Comparison of ENCODE assay signal across 16 cellular contexts in genomic region chr2:18930977-18931376, GRCh38.
DNase-seq lines count a peak whose midpoint lies in the region; ATAC-seq, FAIRE-seq and TF ChIP-seq lines count a peak whose summit lies in the region.
"Had no signal": no experiment of that assay in that cellular context is flagged by ENCODE, and none has a peak within 500 bp of the region (broad histone marks: within the 10 kb centered on the region; RNA-seq: fewer than 3 reads in every experiment).

No MANE protein-coding gene starts in this region.

- H3K27me3 ChIP-seq in astrocyte (ENCODE audit: insufficient read depth, low read length) (no peaks in the 10 kb centered on the region), mesendoderm (ENCODE audit: insufficient read depth, low read length, poor library complexity) (no peaks in the 10 kb centered on the region), HAP-1 (ENCODE audit: low read depth) (no peaks in the 10 kb centered on the region)
- H3K27me3 ChIP-seq: BE2C had no signal

- H3K9ac ChIP-seq in astrocyte (ENCODE audit: low read length) (no peak overlapping the region), mesendoderm (ENCODE audit: low read length) (no peak overlapping the region)

- H2BK5ac ChIP-seq in mesendoderm (ENCODE audit: low read length) = no peak overlapping the region

- no peaks in the 10 kb centered on the region for H3K27me3 Mint-ChIP-seq in astrocyte (ENCODE audit: low read depth, unreplicated experiment)
- H3K27me3 Mint-ChIP-seq in nephron (ENCODE audit: low read depth) = no peaks in the 10 kb centered on the region
- H3K27me3 Mint-ChIP-seq: CD4-positive, alpha-beta memory T cell had no signal

- no peak overlapping the region for H4K5ac ChIP-seq in mesendoderm (ENCODE audit: low read length)

- H3K9me3 ChIP-seq in astrocyte (ENCODE audit: insufficient read depth, low read depth, low read length) (no peaks in the 10 kb centered on the region), HAP-1 (no peaks in the 10 kb centered on the region)
- H3K9me3 ChIP-seq: BE2C had no signal

- no peak overlapping the region for H3K56ac ChIP-seq in mesendoderm (ENCODE audit: low read length)

- peaks cover 6% of the 10 kb centered on the region for H3K9me3 Mint-ChIP-seq in astrocyte (ENCODE audit: unreplicated experiment)
- peaks cover 5% of the 10 kb centered on the region for H3K9me3 Mint-ChIP-seq in nephron

- FAIRE-seq in astrocyte (lab: Jason Lieb, UNC) = no peak
- FAIRE-seq: A549, G401.6, GM12892, GM19239 had no signal

- H4K20me1 ChIP-seq in astrocyte (ENCODE audit: insufficient read depth, low read length) = no peaks in the 10 kb centered on the region

- peaks cover 7% of the 10 kb centered on the region for H3K4me1 ChIP-seq in astrocyte (ENCODE audit: insufficient read depth, low read length)
- H3K4me1 ChIP-seq in mesendoderm (ENCODE audit: control insufficient read depth, low read depth, low read length) = no peaks in the 10 kb centered on the region
- no peaks in the 10 kb centered on the region for H3K4me1 ChIP-seq in HAP-1
- H3K4me1 ChIP-seq: BE2C had no signal

- no peak for TF ChIP-seq CTCF in astrocyte (IDR thresholded peaks at IDR 0.05; ENCODE audit: insufficient read depth, low read depth, low read length)
- TF ChIP-seq CTCF in fibroblast of the aortic adventitia (IDR thresholded peaks at IDR 0.05; ENCODE audit: insufficient read depth, low read length) = no peak
- TF ChIP-seq CTCF in nephron (IDR thresholded peaks at IDR 0.05; ENCODE audit: unreplicated experiment in 3 of 3) = no peak

- H2BK15ac ChIP-seq in mesendoderm (replicated peaks; ENCODE audit: low read depth) = no peak overlapping the region

- no peak overlapping the region for H2BK120ac ChIP-seq in mesendoderm (ENCODE audit: low read depth, low read length)

- H3K36me3 Mint-ChIP-seq in astrocyte (ENCODE audit: low read depth, unreplicated experiment) = no peaks in the 10 kb centered on the region
- H3K36me3 Mint-ChIP-seq in nephron (ENCODE audit: low read depth) = no peaks in the 10 kb centered on the region

- DNase-seq in astrocyte (ENCODE audit: low read depth) (peak; percentile 69), fibroblast of the aortic adventitia (ENCODE audit: low read depth) (peak; percentile 33), mesendoderm (no peak), HAP-1 (ENCODE audit: low spot score in 2 of 2) (no peak)
- DNase-seq: BE2C; CD4-positive, alpha-beta memory T cell; DMS79 treated with DMSO at 0.1 percent for 48 hours; EL had no signal

- H3K4me3 ChIP-seq in astrocyte (ENCODE audit: insufficient read depth, low read depth, low read length) = no peak overlapping the region
- H3K4me3 ChIP-seq in fibroblast of the aortic adventitia (ENCODE audit: low read depth, low read length) = no peak overlapping the region
- no peak overlapping the region for H3K4me3 ChIP-seq in mesendoderm (ENCODE audit: low read length)
- no peak overlapping the region for H3K4me3 ChIP-seq in HAP-1
- H3K4me3 ChIP-seq: A549 had no signal

- H2AK5ac ChIP-seq in mesendoderm (ENCODE audit: low read length) = no peak overlapping the region

- WGBS in mesendoderm (ENCODE audit: extremely low coverage, insufficient coverage, low lambda C conversion rate) = no CpG with 5 or more reads among the region's 6 CpGs

- no peak overlapping the region for H3K23ac ChIP-seq in mesendoderm (ENCODE audit: low read length)

- H3K79me2 ChIP-seq in astrocyte (ENCODE audit: insufficient read depth, low read length) (no peaks in the 10 kb centered on the region), mesendoderm (ENCODE audit: control insufficient read depth, insufficient read depth, low read length) (no peaks in the 10 kb centered on the region)

- H3K27ac ChIP-seq in astrocyte (ENCODE audit: low read depth, low read length) = no peak overlapping the region
- no peak overlapping the region for H3K27ac ChIP-seq in mesendoderm (ENCODE audit: low read depth, low read length)
- H3K27ac ChIP-seq: A549, C4-2B had no signal

- no peak overlapping the region for H2AFZ ChIP-seq in astrocyte (ENCODE audit: low read depth, low read length)

- no peak overlapping the region for H3K27ac Mint-ChIP-seq in astrocyte (ENCODE audit: unreplicated experiment)
- peak overlapping the region; percentile 61 to 91 (median 69) for H3K27ac Mint-ChIP-seq in nephron
- H3K27ac Mint-ChIP-seq: CD4-positive, alpha-beta memory T cell had no signal

- no peak overlapping the region for H3K18ac ChIP-seq in mesendoderm (ENCODE audit: low read length)

- H3K4me3 Mint-ChIP-seq in astrocyte (ENCODE audit: unreplicated experiment) (no peak overlapping the region), nephron (no peak overlapping the region)
- H3K4me3 Mint-ChIP-seq: CD4-positive, alpha-beta memory T cell had no signal

- H3K4me1 Mint-ChIP-seq in astrocyte (ENCODE audit: low read depth, unreplicated experiment) (peaks cover 17% of the 10 kb centered on the region), nephron (peaks cover 38% of the 10 kb centered on the region)
- H3K4me1 Mint-ChIP-seq: CD4-positive, alpha-beta memory T cell had no signal

- H3K36me3 ChIP-seq in astrocyte (ENCODE audit: insufficient read depth, low read length) (no peaks in the 10 kb centered on the region), mesendoderm (ENCODE audit: control insufficient read depth, insufficient read depth, low read length) (no peaks in the 10 kb centered on the region), HAP-1 (replicated peaks) (no peaks in the 10 kb centered on the region)
- H3K36me3 ChIP-seq: BE2C had no signal

- no peak overlapping the region for H3K4ac ChIP-seq in mesendoderm (ENCODE audit: low read depth, low read length)

- no peaks in the 10 kb centered on the region for H3K79me1 ChIP-seq in mesendoderm (ENCODE audit: low read length)

- H4K8ac ChIP-seq in mesendoderm (ENCODE audit: low read depth, low read length) = no peak overlapping the region

- H3K4me2 ChIP-seq in astrocyte (ENCODE audit: low read length) (no peak overlapping the region), mesendoderm (ENCODE audit: low read length) (no peak overlapping the region)
- H3K4me2 ChIP-seq: A549 had no signal

- in situ Hi-C loops in HAP-1 (cut with MboI; ENCODE audit: low sequenced_read_pairs) = no loop called here

- ATAC-seq in GM19328 (IDR thresholded peaks at IDR 0.05; ENCODE audit: unreplicated experiment) = no peak
- ATAC-seq: A549, HCT116 had no signal

Comparison
In these comparisons a context has a peak if more than half of its experiments do, and no peak if none do; other contexts are left out.
1. DNase-seq: peak in astrocyte (single experiment) and fibroblast of the aortic adventitia (single experiment); none in mesendoderm (single experiment) and HAP-1 (0 of 2).